ENCODE assay signal across 12 cellular contexts in the genomic region with DNA sequence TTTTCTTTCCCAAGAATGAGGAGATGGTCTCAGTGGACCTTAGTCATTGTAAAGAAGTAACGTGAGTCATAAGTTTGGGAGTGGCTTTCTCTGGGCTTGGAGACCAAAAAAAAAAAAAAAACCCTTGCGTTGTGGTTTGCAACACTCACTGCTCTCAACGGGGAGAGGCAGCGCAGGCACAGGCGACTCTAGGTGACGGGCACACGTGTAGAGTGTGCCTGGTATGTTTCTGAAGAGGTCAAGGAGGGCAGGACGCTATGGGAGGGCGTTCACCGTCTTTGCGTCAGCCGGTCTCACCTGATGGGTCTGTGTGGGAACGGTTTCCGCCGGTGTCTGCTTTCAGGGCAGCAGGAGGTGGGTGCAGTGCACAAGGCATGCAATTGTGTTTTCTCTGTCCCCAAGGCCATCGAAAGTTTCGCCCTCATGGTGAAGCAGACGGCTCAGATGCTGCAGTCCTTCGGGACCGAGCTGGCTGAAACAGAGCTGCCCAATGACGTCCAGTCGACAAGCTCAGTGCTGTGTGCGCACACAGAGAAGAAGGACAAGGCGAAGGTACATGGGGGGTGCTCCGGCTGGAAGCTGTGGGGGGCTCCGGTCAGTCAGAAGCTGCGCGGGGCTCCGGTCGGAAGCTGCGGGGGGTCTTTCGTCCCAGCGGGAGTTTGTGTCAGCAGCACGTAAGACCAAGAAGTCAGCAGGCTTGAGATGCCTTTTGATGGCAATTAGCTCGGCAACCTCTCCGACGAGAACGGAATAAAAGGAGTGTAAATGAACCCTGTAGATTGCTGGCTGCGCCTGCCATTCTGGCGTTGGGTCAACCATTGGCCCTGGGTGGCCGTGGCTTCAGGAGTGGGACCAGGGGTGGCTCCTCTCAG. TPM values are rescaled to one million over a fixed set of nuclear protein-coding genes. Genes with fewer than 3 reads are reported as not detected.
DNase-seq lines count a peak whose midpoint lies in the region; ATAC-seq, FAIRE-seq and TF ChIP-seq lines count a peak whose summit lies in the region.
"Had no signal": no experiment of that assay in that cellular context is flagged by ENCODE, and none has a peak within 500 bp of the region (broad histone marks: within the 10 kb centered on the region; RNA-seq: fewer than 3 reads in every experiment).

No MANE protein-coding gene starts in this region.

- POLR2A ChIA-PET in RWPE1 (lab: Yijun Ruan, JAX; ENCODE audit: low non-redundant PET): no interaction called here
- POLR2A ChIA-PET in HepG2 (lab: Yijun Ruan, JAX): no interaction called here

- BruUV-seq in HepG2 (replicated peaks; lab: Mats Ljungman, UMichigan): no TSS peak

- H3K4me2 ChIP-seq in MM.1S (ENCODE audit: low read depth, low read length): no peak overlapping the region
- H3K4me2 ChIP-seq in HepG2 (ENCODE audit: low read depth, low read length): no peak overlapping the region

- CTCF ChIA-PET in RWPE1 (lab: Yijun Ruan, JAX) (interaction anchor here (0.5 to 0.7 kb wide), 3 partner anchors 31 to 199 kb away, joined by 4 to 5 read pairs (median 4); no protein-coding TSS in a partner anchor), HepG2 (lab: Yijun Ruan, JAX; ENCODE audit: low intra/inter-chr PET ratio, low total read pairs) (no interaction called here)

- no peak overlapping the region for H3K4me3 ChIP-seq in right cardiac atrium (ENCODE audit: low read length)
- H3K4me3 ChIP-seq in MM.1S (ENCODE audit: low read length): no peak overlapping the region
- no peak overlapping the region for H3K4me3 ChIP-seq in HepG2 (replicated peaks in 1 of 3; ENCODE audit: insufficient read depth in 1 of 3, low read depth in 2 of 3, low read length in 3 of 3)

- TF ChIP-seq CTCF in RWPE1 (conservative IDR thresholded peaks at IDR 0.05; ENCODE audit: low read depth): no peak
- TF ChIP-seq CTCF in MM.1S (IDR thresholded peaks at IDR 0.05; ENCODE audit: low read length): no peak
- no peak for TF ChIP-seq CTCF in HepG2 (CRISPR knock-in tag; IDR thresholded peaks at IDR 0.05)

- intact Hi-C loops in right cardiac atrium (cut with DNase I): no loop called here
- intact Hi-C loops in HepG2 (cut with micrococcal nuclease; ENCODE audit: unreplicated experiment): no loop called here

- H3F3A ChIP-seq in MM.1S (ENCODE audit: insufficient read depth, low read length): no peaks in the 10 kb centered on the region

- in situ Hi-C loops in HepG2 (cut with HindIII; ENCODE audit: extremely low pct_ligation_motif_present, low pct_unique_long_range_greater_than_20kb): no loop called here

- ATAC-seq in right cardiac atrium (peak; percentile 10 to 28), GM21576 (IDR thresholded peaks at IDR 0.05; ENCODE audit: unreplicated experiment) (no peak), HepG2 (no peak)

- WGBS in right cardiac atrium: 81% methylated on average over 41 of the region's 41 CpGs
- WGBS in HepG2 (ENCODE audit: low lambda C conversion rate): 97% methylated on average over 41 of the region's 41 CpGs

- H2AFZ ChIP-seq in MM.1S (ENCODE audit: low read length): no peak overlapping the region
- H2AFZ ChIP-seq in HepG2 (ENCODE audit: low read length): no peak overlapping the region

- H3K4me1 ChIP-seq in right cardiac atrium (ENCODE audit: control insufficient read depth, insufficient read depth, low read length) (no peaks in the 10 kb centered on the region), MM.1S (ENCODE audit: low read length) (no peaks in the 10 kb centered on the region), HepG2 (ENCODE audit: insufficient read depth, low read length) (no peaks in the 10 kb centered on the region)

- H3K27me3 ChIP-seq in right cardiac atrium (ENCODE audit: control insufficient read depth, insufficient read depth) (no peaks in the 10 kb centered on the region), MM.1S (replicated peaks; ENCODE audit: insufficient read depth, low read length) (peaks cover 65% of the 10 kb centered on the region), HepG2 (ENCODE audit: control insufficient read depth in 1 of 2, insufficient read depth in 2 of 2, low read length in 2 of 2) (no peaks in the 10 kb centered on the region)

- DNase-seq in HS-27A (ENCODE audit: low read depth): peak; percentile 5
- peak; percentile 41 for DNase-seq in RWPE1 (ENCODE audit: low spot score)
- peak in 1 of 3 donors; percentile 46 for DNase-seq in right cardiac atrium
- peak; percentile 38 for DNase-seq in superior temporal gyrus (ENCODE audit: extremely low spot score)
- DNase-seq in MM.1S: no peak
- DNase-seq in HepG2 (ENCODE audit: low spot score): no peak
- DNase-seq in HT-29 (ENCODE audit: low spot score): no peak
- DNase-seq: activated gamma-delta T cell treated with Interleukin-2 at 50 U/mL for 16 hours, WERI-Rb-1 had no signal

- H3K79me2 ChIP-seq in MM.1S (ENCODE audit: low read length) (no peaks in the 10 kb centered on the region), HepG2 (ENCODE audit: insufficient read depth, low read length) (no peaks in the 10 kb centered on the region)

- H3K9me3 ChIP-seq in right cardiac atrium (ENCODE audit: control insufficient read depth, low read length) (no peaks in the 10 kb centered on the region), MM.1S (replicated peaks; ENCODE audit: insufficient read depth, low read length) (no peaks in the 10 kb centered on the region), HepG2 (ENCODE audit: low read length) (no peaks in the 10 kb centered on the region)

- TF ChIP-seq POLR2A in HepG2 (IDR thresholded peaks at IDR 0.05; ENCODE audit: insufficient read depth in 1 of 2, low read depth in 2 of 2, low read length in 2 of 2): no peak

- H3K27ac ChIP-seq in RWPE1 (no peak overlapping the region), right cardiac atrium (ENCODE audit: low read length) (no peak overlapping the region), MM.1S (ENCODE audit: low read length) (no peak overlapping the region), HepG2 (ENCODE audit: extremely low read length, insufficient read depth, low read length) (no peak overlapping the region)
- H3K27ac ChIP-seq: WERI-Rb-1 had no signal

- H3K9ac ChIP-seq in MM.1S (ENCODE audit: low read length) (no peak overlapping the region), HepG2 (ENCODE audit: insufficient read depth, low read depth, low read length) (no peak overlapping the region)

- H4K20me1 ChIP-seq in MM.1S (ENCODE audit: insufficient read depth, low read length) (no peaks in the 10 kb centered on the region), HepG2 (ENCODE audit: insufficient read depth, low read length) (no peaks in the 10 kb centered on the region)

- no peak for TF ChIP-seq EP300 in HepG2 (IDR thresholded peaks at IDR 0.05; ENCODE audit: low read depth in 2 of 2, low read length in 2 of 2)
- no peak for TF ChIP-seq EP300 in HepG2 (CRISPR knock-in tag; IDR thresholded peaks at IDR 0.05; ENCODE audit: borderline replicate concordance)

- no peak for FAIRE-seq in HepG2 (lab: Jason Lieb, UNC)
- FAIRE-seq: endothelial cell of umbilical vein had no signal

- TF ChIP-seq RAD21 in HepG2 (CRISPR knock-in tag; IDR thresholded peaks at IDR 0.05): no peak

- H3K9me2 ChIP-seq in MM.1S (replicated peaks; ENCODE audit: insufficient read depth, low read length): no peaks in the 10 kb centered on the region

- no peaks in the 10 kb centered on the region for H3K36me3 ChIP-seq in MM.1S (replicated peaks; ENCODE audit: insufficient read depth, low read length)
- peaks cover 15 to 24% of the 10 kb centered on the region in 2 experiments; a peak in 3 of 5 replicates for H3K36me3 ChIP-seq in HepG2 (replicated peaks in 1 of 2; ENCODE audit: control insufficient read depth in 1 of 2, insufficient read depth in 2 of 2, low read length in 2 of 2)

RNA-seq across cellular contexts. Expression of gene F7, which starts 40.8 kb away (rescaled TPM):
- total RNA-seq in right cardiac atrium (under 1 TPM; 0.24 to 0.64 (median 0.37) TPM), HepG2 (2016; rRNA removed; fragmentation: Illumina TruSeq; extraction: Trizol) (7.2 and 12.6 TPM in 2 replicates)
- polyA plus RNA-seq in right cardiac atrium (not detected), HepG2 (2011; rRNA removed) (26.5 and 39.9 TPM in 2 replicates)
- total RNA-seq in HepG2 (2016; cell fraction: cytosol; rRNA removed; fragmentation: Illumina TruSeq; extraction: Trizol; ENCODE audit: low read depth): 0.61 and 0.71 TPM in 2 replicates
- 6.7 and 12.9 TPM in 2 replicates for total RNA-seq in HepG2 (2016; cell fraction: insoluble cytoplasmic fraction; rRNA removed; fragmentation: Illumina TruSeq; extraction: Trizol)
- total RNA-seq in HepG2 (2016; cell fraction: membrane; rRNA removed; fragmentation: Illumina TruSeq; extraction: Trizol): 1.9 and 2.2 TPM in 2 replicates
- total RNA-seq in HepG2 (2016; cell fraction: nucleus; rRNA removed; fragmentation: Illumina TruSeq; extraction: Trizol): 10.3 and 10.6 TPM in 2 replicates
- polyA plus RNA-seq in HepG2 (2011; cell fraction: cytosol; rRNA removed): 21.7 and 26.2 TPM in 2 replicates
- polyA plus RNA-seq in HepG2 (2011; cell fraction: nucleus; rRNA removed): 105 and 121 TPM in 2 replicates
- 45.9 and 52.4 TPM in 2 replicates for polyA plus RNA-seq in HepG2 (2012)
- polyA plus RNA-seq in HepG2 (2016; cell fraction: cytosol; fragmentation: Illumina TruSeq; extraction: Trizol; ENCODE audit: low read depth): 0.51 and 0.52 TPM in 2 replicates
- 7.0 and 7.3 TPM in 2 replicates for polyA plus RNA-seq in HepG2 (2016; cell fraction: insoluble cytoplasmic fraction; fragmentation: Illumina TruSeq; extraction: Trizol; ENCODE audit: low read depth)
- polyA plus RNA-seq in HepG2 (2016; cell fraction: membrane; fragmentation: Illumina TruSeq; extraction: Trizol; ENCODE audit: low read depth): 1.1 and 1.6 TPM in 2 replicates
- polyA plus RNA-seq in HepG2 (2016; cell fraction: nucleus; fragmentation: Illumina TruSeq; extraction: Trizol; ENCODE audit: insufficient read depth, low read depth): 23.6 and 26.7 TPM in 2 replicates
- polyA minus RNA-seq in HepG2 (2011; rRNA and poly(A)+ RNA removed; ENCODE audit: low replicate concordance): 43.0 TPM in 1 of 2 replicates, not detected in the other
- 8.7 and 12.9 TPM in 2 replicates for polyA minus RNA-seq in HepG2 (2011; cell fraction: cytosol; rRNA and poly(A)+ RNA removed)
- polyA minus RNA-seq in HepG2 (2011; cell fraction: nucleus; rRNA and poly(A)+ RNA removed): 14.7 and 15.7 TPM in 2 replicates
- not detected in 2 replicates for total RNA-seq in HT-29 (2014; rRNA removed; shearing (Covaris generic))
- total RNA-seq: endothelial cell of umbilical vein, G401 had no signal
- polyA plus RNA-seq: endothelial cell of umbilical vein had no signal

RNA-seq across cellular contexts. Expression of gene F10, which starts 57.8 kb away (rescaled TPM):
- 10 to 100 TPM; 29.8 to 40.2 (median 34.4) TPM for total RNA-seq in right cardiac atrium
- polyA plus RNA-seq in right cardiac atrium: 44.9 TPM
- 19.9 and 58.4 TPM in 2 replicates for total RNA-seq in HepG2 (2016; rRNA removed; fragmentation: Illumina TruSeq; extraction: Trizol)
- total RNA-seq in HepG2 (2016; cell fraction: cytosol; rRNA removed; fragmentation: Illumina TruSeq; extraction: Trizol; ENCODE audit: low read depth): 11.2 and 12.3 TPM in 2 replicates
- total RNA-seq in HepG2 (2016; cell fraction: insoluble cytoplasmic fraction; rRNA removed; fragmentation: Illumina TruSeq; extraction: Trizol): 18.9 and 61.6 TPM in 2 replicates
- 12.7 and 13.1 TPM in 2 replicates for total RNA-seq in HepG2 (2016; cell fraction: membrane; rRNA removed; fragmentation: Illumina TruSeq; extraction: Trizol)
- total RNA-seq in HepG2 (2016; cell fraction: nucleus; rRNA removed; fragmentation: Illumina TruSeq; extraction: Trizol): 43.8 and 53.5 TPM in 2 replicates
- 237 and 317 TPM in 2 replicates for polyA plus RNA-seq in HepG2 (2011; rRNA removed)
- polyA plus RNA-seq in HepG2 (2011; cell fraction: cytosol; rRNA removed): 277 and 280 TPM in 2 replicates
- 231 and 240 TPM in 2 replicates for polyA plus RNA-seq in HepG2 (2011; cell fraction: nucleus; rRNA removed)
- 150 and 219 TPM in 2 replicates for polyA plus RNA-seq in HepG2 (2012)
- polyA plus RNA-seq in HepG2 (2016; cell fraction: cytosol; fragmentation: Illumina TruSeq; extraction: Trizol; ENCODE audit: low read depth): 11.6 and 13.0 TPM in 2 replicates
- polyA plus RNA-seq in HepG2 (2016; cell fraction: insoluble cytoplasmic fraction; fragmentation: Illumina TruSeq; extraction: Trizol; ENCODE audit: low read depth): 18.4 and 19.4 TPM in 2 replicates
- 10.3 and 10.6 TPM in 2 replicates for polyA plus RNA-seq in HepG2 (2016; cell fraction: membrane; fragmentation: Illumina TruSeq; extraction: Trizol; ENCODE audit: low read depth)
- polyA plus RNA-seq in HepG2 (2016; cell fraction: nucleus; fragmentation: Illumina TruSeq; extraction: Trizol; ENCODE audit: insufficient read depth, low read depth): 82.4 and 83.6 TPM in 2 replicates
- 117 TPM in 1 of 2 replicates, not detected in the other for polyA minus RNA-seq in HepG2 (2011; rRNA and poly(A)+ RNA removed; ENCODE audit: low replicate concordance)
- 61.5 and 79.5 TPM in 2 replicates for polyA minus RNA-seq in HepG2 (2011; cell fraction: cytosol; rRNA and poly(A)+ RNA removed)
- polyA minus RNA-seq in HepG2 (2011; cell fraction: nucleus; rRNA and poly(A)+ RNA removed): 44.3 and 53.6 TPM in 2 replicates
- total RNA-seq in HT-29 (2014; rRNA removed; shearing (Covaris generic)): 0.05 TPM in 1 of 2 replicates, not detected in the other
- total RNA-seq: endothelial cell of umbilical vein, G401 had no signal

Comparison
In these comparisons a context has a peak if more than half of its experiments do, and no peak if none do; other contexts are left out.
1. DNase-seq: peak in HS-27A (single experiment), RWPE1 (single experiment) and superior temporal gyrus (single experiment); none in MM.1S (single experiment), HepG2 (single experiment) and HT-29 (single experiment).
2. ATAC-seq: peak in right cardiac atrium (2 of 2); none in GM21576 (single experiment) and HepG2 (single experiment).
3. RNA of gene F10, which starts 57.8 kb away (total RNA-seq): 11.2 to 61.6 TPM in HepG2 and 29.8 to 40.2 TPM in right cardiac atrium; 0.05 TPM in HT-29; every median in the first group is over 10 times any median in the second.